Comparison of ENCODE assay signal across 8 cellular contexts in genomic region chr1:28087614-28088167, GRCh38. TPM values are rescaled to one million over a fixed set of nuclear protein-coding genes. Genes with fewer than 3 reads are reported as not detected.
DNase-seq lines count a peak whose midpoint lies in the region; ATAC-seq and TF ChIP-seq lines count a peak whose summit lies in the region.

No MANE protein-coding gene starts in this region.

- 0 out of 2 replicates have a peak, but pooled peaks cover 4% of the 10 kb centered on the region for H3F3A ChIP-seq in OCI-LY1 (ENCODE audit: insufficient read depth, low read length)

- 3% methylated on average over 16 of the region's 16 CpGs for WGBS in suprapubic skin

- H3K27me3 ChIP-seq in OCI-LY1 (ENCODE audit: insufficient read depth, low read length) (no peaks in the 10 kb centered on the region), suprapubic skin (no peaks in the 10 kb centered on the region)

- in situ Hi-C loops in Caki2 (cut with HindIII; ENCODE audit: low pct_unique_long_range_greater_than_20kb, low sequenced_read_pairs) = no loop called here

- H2AFZ ChIP-seq in OCI-LY1 (ENCODE audit: low read length) = no peak overlapping the region

- peak overlapping the region; percentile 83 for H3K9ac ChIP-seq in OCI-LY1 (ENCODE audit: low read length)

- POLR2A ChIA-PET in HEK293T (lab: Yijun Ruan, JAX) = interaction anchor here (0.8 to 2.4 kb wide), 18 partner anchors 9 to 494 kb away, joined by 3 to 11 read pairs (median 4); partner anchors contain the start of genes ATP5IF1 and PHACTR4

- H3K9me2 ChIP-seq in OCI-LY1 (ENCODE audit: low read depth, low read length) = no peaks in the 10 kb centered on the region

- CTCF ChIA-PET in HEK293T (lab: Yijun Ruan, JAX) = interaction anchor here (0.8 to 0.9 kb wide), 2 partner anchors 8 to 122 kb away, joined by 3 read pairs; no protein-coding TSS in a partner anchor

- peak overlapping the region; percentile 86 to 99 (median 98) for H3K27ac Mint-ChIP-seq in brain

- peaks cover 47% of the 10 kb centered on the region for H3K4me1 Mint-ChIP-seq in brain

- intact Hi-C loops in left colon (cut with DNase I, micrococcal nuclease) = no loop called here

- peaks cover 51% of the 10 kb centered on the region for H3K79me2 ChIP-seq in OCI-LY1 (ENCODE audit: insufficient read depth, low read length)

- ATAC-seq in GM21423 (IDR thresholded peaks at IDR 0.05; ENCODE audit: unreplicated experiment) = peak; percentile 6
- ATAC-seq in left colon = peak; percentile 16
- no peak for ATAC-seq in GM19351 (IDR thresholded peaks at IDR 0.05; ENCODE audit: unreplicated experiment)

- no peak for TF ChIP-seq POLR2A in suprapubic skin (IDR thresholded peaks at IDR 0.05)

- H3K4me1 ChIP-seq in OCI-LY1 (ENCODE audit: insufficient read depth, low read length, severe bottlenecking) (peaks cover 73% of the 10 kb centered on the region), suprapubic skin (peaks cover 29% of the 10 kb centered on the region)

- peaks cover 7% of the 10 kb centered on the region for H3K27me3 Mint-ChIP-seq in brain

- H3K4me2 ChIP-seq in OCI-LY1 (ENCODE audit: low read length) = peak overlapping the region; percentile 99

- H3K4me3 ChIP-seq in OCI-LY1 (ENCODE audit: low read depth, low read length, poor library complexity, severe bottlenecking) = peak overlapping the region; percentile 74
- H3K4me3 ChIP-seq in suprapubic skin = peak overlapping the region; percentile 70

- no peaks in the 10 kb centered on the region for H4K20me1 ChIP-seq in OCI-LY1 (ENCODE audit: insufficient read depth, low read length)

- DNase-seq in Caki2 (ENCODE audit: low read depth) = peak; percentile 44
- peak in 1 of 2 donors; percentile 28 for DNase-seq in left colon
- DNase-seq in suprapubic skin (ENCODE audit: low spot score in 2 of 2) = no peak
- DNase-seq in HEK293T (ENCODE audit: extremely low spot score) = no peak

- H3K36me3 ChIP-seq in OCI-LY1 (ENCODE audit: insufficient read depth, low read length) (no peaks in the 10 kb centered on the region), suprapubic skin (no peaks in the 10 kb centered on the region)

- peak overlapping the region; percentile 88 for H3K27ac ChIP-seq in OCI-LY1 (ENCODE audit: low read depth, low read length, poor library complexity, severe bottlenecking)
- peak overlapping the region; percentile 91 for H3K27ac ChIP-seq in suprapubic skin

- no peak for TF ChIP-seq EP300 in suprapubic skin (IDR thresholded peaks at IDR 0.05)

- H3K9me3 ChIP-seq in OCI-LY1 (ENCODE audit: low read length) = no peaks in the 10 kb centered on the region
- no peaks in the 10 kb centered on the region for H3K9me3 ChIP-seq in suprapubic skin

- TF ChIP-seq CTCF in OCI-LY1 (IDR thresholded peaks at IDR 0.05; ENCODE audit: low read length) (no peak), brain (conservative IDR thresholded peaks at IDR 0.05) (no peak), suprapubic skin (IDR thresholded peaks at IDR 0.05) (no peak)

- no peaks in the 10 kb centered on the region for H3K36me3 Mint-ChIP-seq in brain

- peak overlapping the region; percentile 96 to 100 (median 99) for H3K4me3 Mint-ChIP-seq in brain

- no peaks in the 10 kb centered on the region for H3K9me3 Mint-ChIP-seq in brain

TF ChIP-seq in HEK293T, 16 proteins besides CTCF, POLR2A, EP300 and RAD21:
- no peak for TF ChIP-seq SUZ12 (IDR thresholded peaks at IDR 0.05)
- no peak for TF ChIP-seq SP1 (IDR thresholded peaks at IDR 0.05)
- TF ChIP-seq FOXA1 (IDR thresholded peaks at IDR 0.05) = no peak
- TF ChIP-seq FOXM1 (IDR thresholded peaks at IDR 0.05; ENCODE audit: borderline replicate concordance) = no peak
- TF ChIP-seq BHLHE40 (IDR thresholded peaks at IDR 0.05; ENCODE audit: borderline replicate concordance) = no peak
- no peak for TF ChIP-seq HDGF (IDR thresholded peaks at IDR 0.05; ENCODE audit: borderline replicate concordance)
- TF ChIP-seq ARNT (IDR thresholded peaks at IDR 0.05) = no peak
- TF ChIP-seq TARDBP (IDR thresholded peaks at IDR 0.05) = no peak
- TF ChIP-seq LEF1 (IDR thresholded peaks at IDR 0.05; ENCODE audit: borderline replicate concordance) = no peak
- no peak for TF ChIP-seq CTBP1 (IDR thresholded peaks at IDR 0.05; ENCODE audit: borderline replicate concordance)
- no peak for TF ChIP-seq L3MBTL2 (conservative IDR thresholded peaks at IDR 0.05)
- no peak for TF ChIP-seq ELF4 (IDR thresholded peaks at IDR 0.05)
- no peak for TF ChIP-seq FOXK2 (IDR thresholded peaks at IDR 0.05)
- no peak for TF ChIP-seq NFRKB (IDR thresholded peaks at IDR 0.05)
- no peak for TF ChIP-seq ZNF384 (IDR thresholded peaks at IDR 0.05)
- no peak for TF ChIP-seq PKNOX1 (IDR thresholded peaks at IDR 0.05)

RNA-seq across cellular contexts. Expression of gene EYA3, which starts 0.7 kb away (rescaled TPM):
- total RNA-seq in Caki2 (2014; rRNA removed; shearing (Covaris generic); ENCODE audit: low replicate concordance) = 8.6 and 15.1 TPM in 2 replicates
- polyA plus RNA-seq in brain (ENCODE audit: insufficient read depth, low read depth, low replicate concordance) = 13.7 TPM
- 10 to 100 TPM; 22.9 to 23.5 TPM for total RNA-seq in left colon
- total RNA-seq in suprapubic skin = 10 to 100 TPM; 15.4 to 20.3 (median 17.2) TPM
